In genomic region chr2:170170281-170171035, GRCh38 we compare ENCODE assay signal across 17 cellular contexts. TPM values are rescaled to one million over a fixed set of nuclear protein-coding genes. Genes with fewer than 3 reads are reported as not detected.
DNase-seq lines count a peak whose midpoint lies in the region; ATAC-seq and TF ChIP-seq lines count a peak whose summit lies in the region.
"Had no signal": no experiment of that assay in that cellular context is flagged by ENCODE, and none has a peak within 500 bp of the region (broad histone marks: within the 10 kb centered on the region; RNA-seq: fewer than 3 reads in every experiment).

No MANE protein-coding gene starts in this region.

- H3K9me3 ChIP-seq in SJCRH30 (replicated peaks) (no peaks in the 10 kb centered on the region), aorta (ENCODE audit: control insufficient read depth, low read length) (no peaks in the 10 kb centered on the region)
- H3K9me3 ChIP-seq: gastroesophageal sphincter had no signal

- peaks cover 20% of the 10 kb centered on the region for H3K4me1 Mint-ChIP-seq in mesothelial cell of epicardium
- no peaks in the 10 kb centered on the region for H3K4me1 Mint-ChIP-seq in stimulated activated naive CD8-positive, alpha-beta T cell treated with anti-CD3 and anti-CD28 coated beads, Interleukin-15, amount 100 ng/mL, for 72 hours

- no peaks in the 10 kb centered on the region for H3K36me3 Mint-ChIP-seq in mesothelial cell of epicardium

- intact Hi-C loops in aorta (cut with DNase I): no loop called here

- H3K9me3 Mint-ChIP-seq in mesothelial cell of epicardium: no peaks in the 10 kb centered on the region
- no peaks in the 10 kb centered on the region for H3K9me3 Mint-ChIP-seq in stimulated activated naive CD8-positive, alpha-beta T cell treated with anti-CD3 and anti-CD28 coated beads, Interleukin-15, amount 100 ng/mL, for 72 hours
- H3K9me3 Mint-ChIP-seq: activated T-helper 1 cell treated with anti-CD3 and anti-CD28 coated beads, Interleukin-12 subunit alpha, Interleukin-12 subunit beta, Interleukin-2, Interleukin-4 antibody, amounts not matched to agents 30 ng/mL and 10 ng/mL and 1 ng/mL, durations not matched to agents 14 hours and 24 hours and 36 hours had no signal

- no peaks in the 10 kb centered on the region for H3K27me3 Mint-ChIP-seq in mesothelial cell of epicardium (ENCODE audit: low read depth)
- no peaks in the 10 kb centered on the region for H3K27me3 Mint-ChIP-seq in stimulated activated naive CD8-positive, alpha-beta T cell treated with anti-CD3 and anti-CD28 coated beads, Interleukin-15, amount 100 ng/mL, for 72 hours

- H3K36me3 ChIP-seq in SJCRH30: no peaks in the 10 kb centered on the region
- no peaks in the 10 kb centered on the region for H3K36me3 ChIP-seq in aorta (ENCODE audit: control insufficient read depth in 1 of 2, insufficient read depth in 2 of 2, low read length in 1 of 2)
- H3K36me3 ChIP-seq: gastroesophageal sphincter had no signal

- H3K27me3 ChIP-seq in SJCRH30 (no peaks in the 10 kb centered on the region), aorta (ENCODE audit: control insufficient read depth in 1 of 2, insufficient read depth in 2 of 2, low read length in 1 of 2) (no peaks in the 10 kb centered on the region)
- H3K27me3 ChIP-seq: gastroesophageal sphincter had no signal

- H3K27ac ChIP-seq in SJCRH30 (no peak overlapping the region), aorta (ENCODE audit: low read depth in 1 of 2, low read length in 2 of 2) (no peak overlapping the region)
- H3K27ac ChIP-seq: gastroesophageal sphincter had no signal

- WGBS in aorta, 2 donors: 83 to 84% methylated on average over 5 of the region's 5 CpGs

- H3K27ac Mint-ChIP-seq in mesothelial cell of epicardium: peak overlapping the region; percentile 3
- no peak overlapping the region for H3K27ac Mint-ChIP-seq in stimulated activated naive CD8-positive, alpha-beta T cell treated with anti-CD3 and anti-CD28 coated beads, Interleukin-15, amount 100 ng/mL, for 72 hours
- H3K27ac Mint-ChIP-seq: activated CD8-positive, alpha-beta T cell treated with anti-CD3 and anti-CD28 coated beads, Interleukin-2, amount 10 ng/mL, durations not matched to agents 7 days and 5 days; activated T-helper 1 cell treated with anti-CD3 and anti-CD28 coated beads, Interleukin-12 subunit alpha, Interleukin-12 subunit beta, Interleukin-2, Interleukin-4 antibody, amounts not matched to agents 30 ng/mL and 10 ng/mL and 1 ng/mL, durations not matched to agents 14 hours and 24 hours and 36 hours had no signal

- DNase-seq in ELF-1 (ENCODE audit: low read depth, low spot score) (peak; percentile 60), NCI-H146 treated with DMSO at 0.1 percent for 48 hours (lab: John Stamatoyannopoulos, UW; ENCODE audit: unreplicated experiment) (peak; percentile 26), SJCRH30 (peak; percentile 69 to 81), mesothelial cell of epicardium (ENCODE audit: low spot score in 2 of 2, unreplicated experiment in 2 of 2) (no peak), aorta (no peak), T1000 (lab: John Stamatoyannopoulos, UW) (no peak)
- DNase-seq in stimulated activated naive CD8-positive, alpha-beta T cell treated with anti-CD3 and anti-CD28 coated beads, Interleukin-15, amount 100 ng/mL, for 72 hours: no peak
- DNase-seq: activated CD8-positive, alpha-beta T cell treated with anti-CD3 and anti-CD28 coated beads, Interleukin-2, amount 10 ng/mL, durations not matched to agents 7 days and 5 days; GOT3; midbrain; stimulated activated CD4-positive, alpha-beta T cell treated with anti-CD3 and anti-CD28 coated beads, Interleukin-4, amount 100 ng/mL, for 24 hours had no signal

- no peak overlapping the region for H3K4me3 Mint-ChIP-seq in mesothelial cell of epicardium
- H3K4me3 Mint-ChIP-seq in stimulated activated naive CD8-positive, alpha-beta T cell treated with anti-CD3 and anti-CD28 coated beads, Interleukin-15, amount 100 ng/mL, for 72 hours: no peak overlapping the region
- H3K4me3 Mint-ChIP-seq: activated CD8-positive, alpha-beta T cell treated with anti-CD3 and anti-CD28 coated beads, Interleukin-2, amount 10 ng/mL, durations not matched to agents 7 days and 5 days; activated T-helper 1 cell treated with anti-CD3 and anti-CD28 coated beads, Interleukin-12 subunit alpha, Interleukin-12 subunit beta, Interleukin-2, Interleukin-4 antibody, amounts not matched to agents 30 ng/mL and 10 ng/mL and 1 ng/mL, durations not matched to agents 14 hours and 24 hours and 36 hours had no signal

- ATAC-seq in HG02970 (IDR thresholded peaks at IDR 0.05; ENCODE audit: low FRiP score, unreplicated experiment) (no peak), aorta (ENCODE audit: low FRiP score) (no peak)
- no peak for ATAC-seq in stimulated activated naive CD8-positive, alpha-beta T cell treated with anti-CD3 and anti-CD28 coated beads, Interleukin-15, amount 100 ng/mL, for 72 hours
- ATAC-seq: activated CD8-positive, alpha-beta T cell treated with anti-CD3 and anti-CD28 coated beads, Interleukin-2, amount 10 ng/mL, durations not matched to agents 7 days and 5 days; gastroesophageal sphincter; SK-N-SH treated with all-trans-retinoic acid at 6 μM for 48 hours had no signal

- peaks cover 6% of the 10 kb centered on the region; the same call in 1 of the 2 replicates for H3K4me1 ChIP-seq in SJCRH30
- H3K4me1 ChIP-seq in aorta (ENCODE audit: control insufficient read depth in 1 of 2, insufficient read depth in 2 of 2, low read length in 2 of 2): no peaks in the 10 kb centered on the region
- H3K4me1 ChIP-seq: gastroesophageal sphincter had no signal

- no peak for TF ChIP-seq CTCF in mesothelial cell of epicardium (IDR thresholded peaks at IDR 0.05; ENCODE audit: unreplicated experiment)

- H3K4me3 ChIP-seq in SJCRH30 (no peak overlapping the region), aorta (ENCODE audit: low read length in 2 of 2) (no peak overlapping the region)
- H3K4me3 ChIP-seq: gastroesophageal sphincter had no signal

RNA-seq across cellular contexts. Expression of gene MYO3B, which starts 7.5 kb away (rescaled TPM):
- 0.04 TPM in 1 of 2 replicates, not detected in the other for total RNA-seq in SJCRH30 (2014; rRNA removed; shearing (Covaris generic))
- total RNA-seq in mesothelial cell of epicardium (8.9 to 9.1 TPM (median 9.1 TPM) in 3 replicates), aorta (under 1 TPM in 1 of 2 donors, not detected in 1; 0.32 TPM)
- under 1 TPM in 1 of 2 donors, not detected in 1; 0.05 TPM for polyA plus RNA-seq in aorta
- total RNA-seq: gastroesophageal sphincter, HT-29 had no signal
- polyA plus RNA-seq: BJ had no signal

Comparison
In these comparisons a context has a peak if more than half of its experiments do, and no peak if none do; other contexts are left out.
1. DNase-seq: peak in ELF-1 (single experiment), NCI-H146 treated with DMSO at 0.1 percent for 48 hours (single experiment) and SJCRH30 (2 of 2); none in mesothelial cell of epicardium (0 of 2), aorta (0 of 2), T1000 (single experiment) and stimulated activated naive CD8-positive, alpha-beta T cell treated with anti-CD3 and anti-CD28 coated beads, Interleukin-15, amount 100 ng/mL, for 72 hours (0 of 2).